Comparison of ENCODE assay signal across 8 cellular contexts in the genomic region with DNA sequence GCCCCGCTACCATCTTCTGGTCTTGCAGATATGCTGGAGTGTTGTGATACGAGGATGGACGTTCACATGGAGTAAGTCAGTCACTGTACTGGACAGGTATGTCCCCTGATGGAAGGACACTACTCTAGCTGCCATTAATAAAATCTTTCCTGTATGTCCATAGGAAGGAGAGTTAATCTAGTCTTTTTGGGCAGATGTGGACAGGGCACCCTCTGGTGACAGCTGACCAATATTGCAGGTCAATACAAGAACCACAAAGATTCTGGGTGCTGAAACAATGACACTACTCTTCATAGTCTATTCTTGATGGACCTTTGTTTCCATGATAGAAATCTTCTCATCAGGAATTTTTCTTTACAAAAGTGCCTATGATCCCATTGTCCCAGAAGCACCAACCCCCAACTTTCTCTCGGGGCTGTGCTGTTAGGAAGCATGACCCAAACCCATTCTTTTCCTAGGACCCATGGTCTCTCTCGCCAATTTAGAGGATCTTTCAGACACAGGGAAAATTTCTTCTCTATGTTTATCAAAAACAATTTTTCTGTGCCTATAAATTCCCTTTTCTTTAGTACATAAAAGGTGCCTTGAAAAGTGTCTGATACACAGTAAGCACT.
DNase-seq lines count a peak whose midpoint lies in the region; ATAC-seq, FAIRE-seq and TF ChIP-seq lines count a peak whose summit lies in the region.

No MANE protein-coding gene starts in this region.

- H2AFZ ChIP-seq in SK-N-SH (ENCODE audit: low read depth) (no peak overlapping the region), GM12878 (ENCODE audit: control insufficient read depth, low read depth, low read length) (no peak overlapping the region)

- POLR2A ChIA-PET in SK-N-SH (lab: Yijun Ruan, JAX) = no interaction called here
- POLR2A ChIA-PET in GM12878 (lab: Charles Lee) = no interaction called here

- no peak for TF ChIP-seq POLR2A in GM12878 (IDR thresholded peaks at IDR 0.05; ENCODE audit: low read depth, low read length)

- no peak overlapping the region for H3K9ac ChIP-seq in SK-N-SH
- no peak overlapping the region for H3K9ac ChIP-seq in GM12878 (ENCODE audit: control insufficient read depth, insufficient read depth, low read length)

- peak; percentile 43; the same call in 1 of the 2 replicates for TF ChIP-seq CTCF in SK-N-SH (IDR thresholded peaks at IDR 0.05)
- peak; percentile 54 to 58 (median 57) for TF ChIP-seq CTCF in GM12878 (IDR thresholded peaks at IDR 0.05 in 2 of 3, conservative IDR thresholded peaks at IDR 0.05 in 1 of 3; ENCODE audit: control insufficient read depth in 2 of 3, extremely low read depth in 1 of 3, insufficient read depth in 1 of 3, low read depth in 3 of 3, low read length in 3 of 3)
- TF ChIP-seq CTCF in nephron progenitor cell (IDR thresholded peaks at IDR 0.05) = peak; percentile 63

- H3K4me1 Mint-ChIP-seq in nephron progenitor cell = peaks cover 16% of the 10 kb centered on the region

- no TSS peak for BruUV-seq in GM12878 (replicated peaks; lab: Mats Ljungman, UMichigan)

- no peaks in the 10 kb centered on the region for H3K36me3 Mint-ChIP-seq in nephron progenitor cell (ENCODE audit: low read depth)

- no peaks in the 10 kb centered on the region for H3F3A ChIP-seq in SK-N-SH (replicated peaks; ENCODE audit: insufficient read depth)

- RAD21 ChIA-PET in GM12878 (lab: Charles Lee; ENCODE audit: unreplicated experiment) = no interaction called here

- no peaks in the 10 kb centered on the region for H3K36me3 ChIP-seq in SK-N-SH (replicated peaks in 1 of 2; ENCODE audit: control insufficient read depth in 1 of 2, insufficient read depth in 2 of 2, low read length in 1 of 2)
- no peaks in the 10 kb centered on the region for H3K36me3 ChIP-seq in GM12878 (ENCODE audit: control insufficient read depth in 2 of 2, insufficient read depth in 2 of 2, low read length in 1 of 2)

- no peaks in the 10 kb centered on the region for H3K4me1 ChIP-seq in SK-N-SH (ENCODE audit: control insufficient read depth in 1 of 2, insufficient read depth in 2 of 2, low read depth in 1 of 2, low read length in 1 of 2)
- H3K4me1 ChIP-seq in GM12878 (ENCODE audit: control insufficient read depth, insufficient read depth, low read length) = no peaks in the 10 kb centered on the region

- no peaks in the 10 kb centered on the region for H3K27me3 ChIP-seq in SK-N-SH (ENCODE audit: insufficient read depth)
- H3K27me3 ChIP-seq in GM12878 (replicated peaks in 1 of 2; ENCODE audit: control insufficient read depth in 2 of 2, insufficient read depth in 2 of 2, low read length in 1 of 2) = no peaks in the 10 kb centered on the region

- TF ChIP-seq EP300 in SK-N-SH (IDR thresholded peaks at IDR 0.05; ENCODE audit: borderline replicate concordance in 1 of 2, low read depth in 1 of 2, low read length in 1 of 2) = no peak
- TF ChIP-seq EP300 in GM12878 (IDR thresholded peaks at IDR 0.05; ENCODE audit: borderline replicate concordance in 1 of 2, control insufficient read depth in 1 of 2, low read depth in 2 of 2, low read length in 2 of 2) = no peak

- H3K27ac ChIP-seq in SK-N-SH (ENCODE audit: low read depth in 2 of 2, low read length in 1 of 2) (no peak overlapping the region), GM12878 (ENCODE audit: control insufficient read depth, insufficient read depth) (no peak overlapping the region)

- no peak for FAIRE-seq in GM12878 (lab: Jason Lieb, UNC)

- H3K9me2 ChIP-seq in SK-N-SH = no peaks in the 10 kb centered on the region

- no peak overlapping the region for H3K4me2 ChIP-seq in SK-N-SH
- no peak overlapping the region for H3K4me2 ChIP-seq in GM12878 (ENCODE audit: control insufficient read depth, insufficient read depth)

- H4K20me1 ChIP-seq in SK-N-SH (ENCODE audit: insufficient read depth) (no peaks in the 10 kb centered on the region), GM12878 (ENCODE audit: control insufficient read depth, insufficient read depth) (no peaks in the 10 kb centered on the region)

- no peaks in the 10 kb centered on the region for H3K9me3 Mint-ChIP-seq in nephron progenitor cell

- 35% methylated on average over 5 of the region's 5 CpGs for WGBS in SK-N-SH (ENCODE audit: low lambda C conversion rate)
- 55% methylated on average over 5 of the region's 5 CpGs for WGBS in GM12878 (ENCODE audit: insufficient coverage, insufficient replicate concordance, low lambda C conversion rate, missing lambda C conversion rate)

- intact Hi-C loops in GM12878 (cut with micrococcal nuclease; ENCODE audit: unreplicated experiment) = loop anchor here (2.0 to 10.0 kb wide), 2 partner anchors 343 to 1157 kb away; no protein-coding TSS in a partner anchor

- ATAC-seq in SK-N-SH treated with all-trans-retinoic acid at 6 μM for 48 hours (no peak), GM12878 (peak; percentile 60), GM21381 (IDR thresholded peaks at IDR 0.05; ENCODE audit: unreplicated experiment) (no peak)

- H3K4me3 ChIP-seq in SK-N-SH (ENCODE audit: low read depth in 2 of 2, low read length in 1 of 2) = no peak overlapping the region
- H3K4me3 ChIP-seq in GM12878 = no peak overlapping the region

- H3K79me2 ChIP-seq in SK-N-SH (ENCODE audit: insufficient read depth) (no peaks in the 10 kb centered on the region), GM12878 (ENCODE audit: control insufficient read depth, insufficient read depth, low read length) (no peaks in the 10 kb centered on the region)

- H3K27me3 Mint-ChIP-seq in nephron progenitor cell (ENCODE audit: low read depth, poor library complexity) = no peaks in the 10 kb centered on the region

- TF ChIP-seq RAD21 in SK-N-SH (IDR thresholded peaks at IDR 0.05; ENCODE audit: low read length) = peak; percentile 77
- TF ChIP-seq RAD21 in GM12878 (IDR thresholded peaks at IDR 0.05; ENCODE audit: insufficient read depth, low read depth, low read length) = peak; percentile 74

- SMC1A ChIA-PET in GM12878 (lab: Charles Lee; ENCODE audit: uncharacterized antibody, unreplicated experiment) = interaction anchor here (1.0 to 1.8 kb wide), 3 partner anchors 88 to 1157 kb away, joined by 3 to 4 read pairs (median 4); no protein-coding TSS in a partner anchor

- in situ Hi-C loops in GM12878 (cut with MboI) = loop anchor here (25.0 kb wide), 1 partner anchor 1149 kb away; no protein-coding TSS in a partner anchor

- peak; percentile 22 for DNase-seq in SK-N-SH
- DNase-seq in HuH-7.5 (ENCODE audit: low spot score) = peak; percentile 9
- no peak for DNase-seq in GM12878 (ENCODE audit: low read depth, low spot score)
- peak; percentile 28 for DNase-seq in nephron progenitor cell
- DNase-seq in T-helper 1 cell = no peak
- no peak for DNase-seq in T-helper 9 cell

- CTCF ChIA-PET in SK-N-SH (lab: Yijun Ruan, JAX) = interaction anchor here (0.6 to 2.5 kb wide), 8 partner anchors 9 to 1157 kb away, joined by 3 to 6 read pairs (median 4); no protein-coding TSS in a partner anchor
- CTCF ChIA-PET in GM12878 (lab: Yijun Ruan, JAX) = interaction anchor here (1.0 to 2.6 kb wide), 2 partner anchors 1035 to 1157 kb away, joined by 3 to 11 read pairs; no protein-coding TSS in a partner anchor

- no peak overlapping the region for H3K27ac Mint-ChIP-seq in nephron progenitor cell

- H3K9me3 ChIP-seq in SK-N-SH = no peaks in the 10 kb centered on the region
- no peaks in the 10 kb centered on the region for H3K9me3 ChIP-seq in GM12878 (replicated peaks; ENCODE audit: control insufficient read depth, insufficient read depth, low read length)

- H3K4me3 Mint-ChIP-seq in nephron progenitor cell = no peak overlapping the region

TF ChIP-seq in SK-N-SH, 30 proteins besides CTCF, POLR2A, EP300 and RAD21:
- no peak for TF ChIP-seq JUND (IDR thresholded peaks at IDR 0.05)
- TF ChIP-seq SMC3 (IDR thresholded peaks at IDR 0.05; ENCODE audit: low read depth, low read length) = peak; percentile 57; the same call in 1 of the 2 replicates
- no peak for TF ChIP-seq TAF1 (IDR thresholded peaks at IDR 0.05; ENCODE audit: borderline replicate concordance, low read depth, low read length)
- TF ChIP-seq RCOR1 (IDR thresholded peaks at IDR 0.05; ENCODE audit: low read length) = no peak
- no peak for TF ChIP-seq SIN3A (IDR thresholded peaks at IDR 0.05; ENCODE audit: borderline replicate concordance, low read depth, low read length)
- TF ChIP-seq POLR2AphosphoS5 (IDR thresholded peaks at IDR 0.05; ENCODE audit: low read depth, low read length) = no peak

TF ChIP-seq in SK-N-SH treated with all-trans-retinoic acid at 6 μM for 48 hours, 23 proteins besides CTCF, POLR2A, EP300 and RAD21:
- TF ChIP-seq, protein P1, sequence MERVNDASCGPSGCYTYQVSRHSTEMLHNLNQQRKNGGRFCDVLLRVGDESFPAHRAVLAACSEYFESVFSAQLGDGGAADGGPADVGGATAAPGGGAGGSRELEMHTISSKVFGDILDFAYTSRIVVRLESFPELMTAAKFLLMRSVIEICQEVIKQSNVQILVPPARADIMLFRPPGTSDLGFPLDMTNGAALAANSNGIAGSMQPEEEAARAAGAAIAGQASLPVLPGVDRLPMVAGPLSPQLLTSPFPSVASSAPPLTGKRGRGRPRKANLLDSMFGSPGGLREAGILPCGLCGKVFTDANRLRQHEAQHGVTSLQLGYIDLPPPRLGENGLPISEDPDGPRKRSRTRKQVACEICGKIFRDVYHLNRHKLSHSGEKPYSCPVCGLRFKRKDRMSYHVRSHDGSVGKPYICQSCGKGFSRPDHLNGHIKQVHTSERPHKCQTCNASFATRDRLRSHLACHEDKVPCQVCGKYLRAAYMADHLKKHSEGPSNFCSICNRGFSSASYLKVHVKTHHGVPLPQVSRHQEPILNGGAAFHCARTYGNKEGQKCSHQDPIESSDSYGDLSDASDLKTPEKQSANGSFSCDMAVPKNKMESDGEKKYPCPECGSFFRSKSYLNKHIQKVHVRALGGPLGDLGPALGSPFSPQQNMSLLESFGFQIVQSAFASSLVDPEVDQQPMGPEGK (CRISPR knock-in tag; IDR thresholded peaks at IDR 0.05; ENCODE audit: borderline replicate concordance) = no peak
- TF ChIP-seq SNAI2 (CRISPR knock-in tag; IDR thresholded peaks at IDR 0.05) = no peak

TF ChIP-seq in GM12878, 131 proteins besides CTCF, POLR2A, EP300 and RAD21 (continues in another document):
- TF ChIP-seq, protein P2, sequence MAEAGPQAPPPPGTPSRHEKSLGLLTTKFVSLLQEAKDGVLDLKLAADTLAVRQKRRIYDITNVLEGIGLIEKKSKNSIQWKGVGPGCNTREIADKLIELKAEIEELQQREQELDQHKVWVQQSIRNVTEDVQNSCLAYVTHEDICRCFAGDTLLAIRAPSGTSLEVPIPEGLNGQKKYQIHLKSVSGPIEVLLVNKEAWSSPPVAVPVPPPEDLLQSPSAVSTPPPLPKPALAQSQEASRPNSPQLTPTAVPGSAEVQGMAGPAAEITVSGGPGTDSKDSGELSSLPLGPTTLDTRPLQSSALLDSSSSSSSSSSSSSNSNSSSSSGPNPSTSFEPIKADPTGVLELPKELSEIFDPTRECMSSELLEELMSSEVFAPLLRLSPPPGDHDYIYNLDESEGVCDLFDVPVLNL (IDR thresholded peaks at IDR 0.05; ENCODE audit: low read depth, low read length) = no peak

Comparison
In these comparisons a context has a peak if more than half of its experiments do, and no peak if none do; other contexts are left out.
1. DNase-seq: peak in SK-N-SH (single experiment), HuH-7.5 (single experiment) and nephron progenitor cell (single experiment); none in GM12878 (single experiment), T-helper 1 cell (0 of 5) and T-helper 9 cell (single experiment).
2. Peak in every context shown above with its lines, with median percentiles within 50 percentile points of each other: CTCF ChIP-seq.